ENCODE assay signal across 1 cellular context in the genomic region with DNA sequence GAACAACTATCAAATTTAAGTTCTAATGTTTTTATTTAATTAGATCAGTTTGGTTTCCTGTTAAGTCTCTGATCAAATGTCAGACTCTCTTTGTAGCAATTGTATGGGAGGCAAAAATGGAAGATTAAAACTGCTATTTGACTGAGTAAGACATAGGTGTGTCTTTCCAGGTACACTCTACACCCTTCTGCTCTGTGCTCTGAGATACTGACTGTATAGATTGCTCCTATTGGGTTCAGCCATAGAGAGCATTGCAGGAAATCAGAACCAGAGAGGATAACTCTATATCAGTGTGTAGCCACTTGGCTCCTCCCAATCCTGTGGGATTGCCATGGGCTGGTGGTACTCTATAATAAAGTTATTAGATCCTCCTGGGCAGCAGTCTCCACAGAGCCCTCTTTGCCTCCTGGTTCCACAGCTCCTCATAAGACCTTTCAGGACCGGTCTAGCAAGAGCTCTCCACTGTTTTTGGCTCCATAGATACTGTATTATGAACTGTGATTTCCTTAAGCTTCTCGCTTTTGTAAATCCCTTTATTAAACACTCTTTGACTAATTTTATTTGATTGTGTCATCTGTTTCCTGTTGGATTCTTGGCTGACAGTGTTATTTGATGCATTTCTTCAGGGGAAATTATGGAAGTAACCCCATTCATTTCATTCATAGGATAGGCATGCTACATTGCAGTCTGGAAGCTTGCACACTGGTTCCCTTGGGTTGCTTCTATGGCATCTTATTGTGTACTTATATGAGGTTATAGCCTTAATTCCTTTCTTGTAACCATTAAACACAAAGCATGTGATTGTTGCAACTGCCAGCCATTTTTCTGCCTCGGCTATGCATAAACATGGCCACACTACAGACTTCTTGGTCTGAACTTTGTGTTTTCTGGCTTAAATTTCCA.
TF ChIP-seq lines count a peak whose summit lies in the region.

No MANE protein-coding gene starts in this region.

TF ChIP-seq in neural cell, 6 proteins besides CTCF, POLR2A, EP300 and RAD21 (continued from another document):
- no peak for TF ChIP-seq TAF1 (IDR thresholded peaks at IDR 0.05; ENCODE audit: low read depth)
- TF ChIP-seq MXI1 (conservative IDR thresholded peaks at IDR 0.05; ENCODE audit: poor library complexity, severe bottlenecking): no peak
